Comparison of ENCODE assay signal across 1 cellular context in the genomic region with DNA sequence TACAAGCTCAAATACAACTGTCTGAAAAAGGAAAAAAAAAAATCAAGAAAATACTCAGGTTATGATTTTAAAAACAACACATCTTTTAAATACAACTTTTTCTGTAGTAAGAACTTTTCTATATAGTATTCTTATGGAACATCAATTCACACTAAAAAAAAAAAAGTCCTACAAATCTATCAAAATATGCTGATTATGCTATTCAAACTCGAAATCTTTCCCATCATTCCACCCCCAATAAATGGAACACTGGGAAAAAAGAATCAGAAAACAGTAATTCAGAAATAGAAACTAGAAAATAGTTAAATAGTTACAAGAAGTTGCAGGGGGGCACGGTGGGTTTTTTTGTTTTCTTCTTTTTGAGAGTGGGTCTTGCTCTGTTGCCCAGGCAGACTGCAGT.
TF ChIP-seq lines count a peak whose summit lies in the region.

No MANE protein-coding gene starts in this region.

TF ChIP-seq in HepG2, 621 proteins besides CTCF, POLR2A, EP300 and RAD21:
- TF ChIP-seq MAFF (IDR thresholded peaks at IDR 0.05; ENCODE audit: low read depth, low read length) = peak; percentile 58
- peak; percentile 66 to 73 for TF ChIP-seq MAFK (conservative IDR thresholded peaks at IDR 0.05 in 1 of 2, IDR thresholded peaks at IDR 0.05 in 1 of 2; ENCODE audit: low read length in 2 of 2)
- TF ChIP-seq EEA1 (CRISPR knock-in tag; IDR thresholded peaks at IDR 0.05; ENCODE audit: borderline replicate concordance) = no peak
TF ChIP-seq in HepG2: peak in this region for 2.
